ENCODE assay signal across 8 cellular contexts in the genomic region with DNA sequence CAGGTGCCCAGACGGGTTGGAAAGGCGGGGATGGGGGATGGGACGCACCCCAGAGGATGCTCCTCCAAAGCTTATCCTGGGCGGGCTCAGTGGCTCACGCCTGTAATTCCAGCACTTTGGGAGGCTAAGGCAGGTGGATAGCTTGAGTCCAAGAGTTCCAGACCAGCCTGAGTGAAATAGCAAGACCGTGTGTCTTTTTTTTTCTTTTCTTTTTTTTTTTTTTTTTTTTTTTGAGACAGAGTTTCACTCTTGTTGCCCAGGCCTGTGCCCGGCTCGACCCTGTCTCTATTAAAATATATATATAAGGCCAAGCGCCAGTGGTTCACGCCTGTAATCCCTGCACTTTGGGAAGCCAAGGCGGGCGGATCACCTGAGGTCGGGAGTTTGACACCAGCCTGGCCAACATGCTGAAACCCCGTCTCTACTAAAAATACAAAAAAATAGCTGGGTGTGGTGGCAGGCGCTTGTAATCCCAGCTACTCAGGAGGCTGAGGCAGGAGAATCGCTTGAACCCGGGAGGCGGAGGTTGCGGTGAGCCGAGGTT. TPM values are rescaled to one million over a fixed set of nuclear protein-coding genes. Genes with fewer than 3 reads are reported as not detected.
A peak's percentile ranks its signal among the peaks of the same experiment; 100 is the strongest.
DNase-seq lines count a peak whose midpoint lies in the region; ATAC-seq, FAIRE-seq and TF ChIP-seq lines count a peak whose summit lies in the region.
"Not testable (repeated sequence)": the region's sequence is repeated elsewhere in the genome, so short reads cannot be mapped to it uniquely, and the experiment has no call there.

No MANE protein-coding gene starts in this region.

- not testable (repeated sequence) for H3K27me3 Mint-ChIP-seq in activated CD4-positive, alpha-beta T cell treated with anti-CD3 and anti-CD28 coated beads, Interleukin-2, amount 10 ng/mL, durations not matched to agents 24 days and 14 days

- DNase-seq in NCI-H1092 (lab: John Stamatoyannopoulos, UW): peak; percentile 64
- DNase-seq in activated CD4-positive, alpha-beta T cell treated with anti-CD3 and anti-CD28 coated beads, Interleukin-2, amount 10 ng/mL, durations not matched to agents 24 days and 14 days; bronchial epithelial cell (ENCODE audit: low read depth): not testable (repeated sequence)
- peak; percentile 63 for DNase-seq in Right ventricle myocardium inferior (ENCODE audit: missing footprints)
- peak in 1 of 3 donors; percentile 43 for DNase-seq in mucosa of descending colon

- not testable (repeated sequence) for H3K4me1 Mint-ChIP-seq in activated CD4-positive, alpha-beta T cell treated with anti-CD3 and anti-CD28 coated beads, Interleukin-2, amount 10 ng/mL, durations not matched to agents 24 days and 14 days

- H3K9me3 ChIP-seq in mucosa of descending colon: peaks cover 34% of the 10 kb centered on the region

- H3K4me1 ChIP-seq in ACC112 (ENCODE audit: control insufficient read depth, insufficient read depth, low read length, unreplicated experiment); mucosa of descending colon (ENCODE audit: low read depth): not testable (repeated sequence)

- peak overlapping the region; percentile 100 for H3K4me3 ChIP-seq in ACC112 (ENCODE audit: low read depth, low read length)
- peak overlapping the region; percentile 79 for H3K4me3 ChIP-seq in bronchial epithelial cell (ENCODE audit: low read depth, low read length)
- peak overlapping the region; percentile 31 for H3K4me3 ChIP-seq in mucosa of descending colon
- peak overlapping the region; percentile 54 to 86 (median 69) for H3K4me3 ChIP-seq in skin epidermis

- TF ChIP-seq CTCF in bronchial epithelial cell (IDR thresholded peaks at IDR 0.05; ENCODE audit: insufficient read depth, low read length, severe bottlenecking); mucosa of descending colon (IDR thresholded peaks at IDR 0.05): not testable (repeated sequence)

- H3K9me3 Mint-ChIP-seq in activated CD4-positive, alpha-beta T cell treated with anti-CD3 and anti-CD28 coated beads, Interleukin-2, amount 10 ng/mL, durations not matched to agents 24 days and 14 days: peaks cover 24% of the 10 kb centered on the region

- H3K27me3 ChIP-seq in ACC112 (ENCODE audit: insufficient read depth, low read length); bronchial epithelial cell (ENCODE audit: control insufficient read depth, insufficient read depth, low read length): not testable (repeated sequence)

- peaks cover 33% of the 10 kb centered on the region for H3K36me3 ChIP-seq in ACC112 (ENCODE audit: insufficient read depth, low read length)
- H3K36me3 ChIP-seq in bronchial epithelial cell (ENCODE audit: control insufficient read depth, insufficient read depth, low read length); mucosa of descending colon (ENCODE audit: low read depth): not testable (repeated sequence)

- intact Hi-C loops in activated CD4-positive, alpha-beta T cell treated with anti-CD3 and anti-CD28 coated beads, Interleukin-2, amount 10 ng/mL, durations not matched to agents 24 days and 14 days (cut with micrococcal nuclease): loop anchor here (10.0 kb wide), 1 partner anchor 89 kb away; a partner anchor contains a TSS
- intact Hi-C loops in Right ventricle myocardium inferior (cut with DNase I): loop anchor here (1.0 kb wide), 1 partner anchor 93 kb away; a partner anchor contains a TSS
- intact Hi-C loops in mucosa of descending colon (cut with DNase I, micrococcal nuclease): not testable (repeated sequence)

- peak overlapping the region; percentile 97 for H3K27ac Mint-ChIP-seq in activated CD4-positive, alpha-beta T cell treated with anti-CD3 and anti-CD28 coated beads, Interleukin-2, amount 10 ng/mL, durations not matched to agents 24 days and 14 days

- peak overlapping the region; percentile 92 for H3K4me3 Mint-ChIP-seq in activated CD4-positive, alpha-beta T cell treated with anti-CD3 and anti-CD28 coated beads, Interleukin-2, amount 10 ng/mL, durations not matched to agents 24 days and 14 days

- H3K79me2 ChIP-seq in ACC112 (ENCODE audit: control insufficient read depth, insufficient read depth, low read length, unreplicated experiment): peaks cover 44% of the 10 kb centered on the region

- peaks cover 39% of the 10 kb centered on the region for H3K36me3 Mint-ChIP-seq in activated CD4-positive, alpha-beta T cell treated with anti-CD3 and anti-CD28 coated beads, Interleukin-2, amount 10 ng/mL, durations not matched to agents 24 days and 14 days (ENCODE audit: low read depth)

- H3K27ac ChIP-seq in ACC112 (ENCODE audit: low read depth, low read length) (peak overlapping the region; percentile 97), skin epidermis (peak overlapping the region; percentile 42 to 97 (median 91))

- H2AFZ ChIP-seq in ACC112 (ENCODE audit: low read length, unreplicated experiment): peak overlapping the region; percentile 97

- ATAC-seq in GM21390 (IDR thresholded peaks at IDR 0.05; ENCODE audit: unreplicated experiment) (peak; percentile 21), mucosa of descending colon (peak; percentile 72)
- ATAC-seq in Right ventricle myocardium inferior: not testable (repeated sequence)

- FAIRE-seq in bronchial epithelial cell (lab: Jason Lieb, UNC): not testable (repeated sequence)

RNA-seq across cellular contexts. Expression of a gene that starts 0.5 kb away (rescaled TPM):
- 15.9 and 16.9 TPM in 2 replicates for total RNA-seq in activated CD4-positive, alpha-beta T cell treated with anti-CD3 and anti-CD28 coated beads, Interleukin-2, amount 10 ng/mL, durations not matched to agents 24 days and 14 days
- total RNA-seq in bronchial epithelial cell (43.4 and 49.2 TPM in 2 replicates), Right ventricle myocardium inferior (21.7 TPM), mucosa of descending colon (10 to 100 TPM; 27.9 to 49.4 (median 41.5) TPM)

RNA-seq across cellular contexts. Expression of a gene that starts 54.4 kb away (rescaled TPM):
- 35.3 and 37.2 TPM in 2 replicates for total RNA-seq in activated CD4-positive, alpha-beta T cell treated with anti-CD3 and anti-CD28 coated beads, Interleukin-2, amount 10 ng/mL, durations not matched to agents 24 days and 14 days
- total RNA-seq in bronchial epithelial cell (46.2 and 64.0 TPM in 2 replicates), Right ventricle myocardium inferior (20.3 TPM), mucosa of descending colon (10 to 100 TPM; 22.6 to 42.2 (median 31.9) TPM)

Comparison
In these comparisons a context has a peak if more than half of its experiments do, and no peak if none do; other contexts are left out.
1. H3K4me3 ChIP-seq: peak in every context shown above with its lines; median percentile 100 in ACC112; 79 in bronchial epithelial cell; 69 in skin epidermis; 31 in mucosa of descending colon.